ENCODE assay signal across 7 cellular contexts in genomic region chr17:46548607-46549006, GRCh38. TPM values are rescaled to one million over a fixed set of nuclear protein-coding genes. Genes with fewer than 3 reads are reported as not detected.
DNase-seq lines count a peak whose midpoint lies in the region; ATAC-seq lines count a peak whose summit lies in the region.
"Not testable (repeated sequence)": the region's sequence is repeated elsewhere in the genome, so short reads cannot be mapped to it uniquely, and the experiment has no call there.

No MANE protein-coding gene starts in this region.

- WGBS in aorta, 2 donors = 93 to 95% methylated on average over 9 of the region's 10 CpGs

- H3K4me1 ChIP-seq in CD4-positive, CD25-positive, alpha-beta regulatory T cell (ENCODE audit: control insufficient read depth, insufficient read depth, low read length, poor library complexity, severe bottlenecking); aorta (ENCODE audit: control insufficient read depth in 1 of 2, insufficient read depth in 2 of 2, low read length in 2 of 2): not testable (repeated sequence)

- peak overlapping the region; percentile 38 to 71 (median 38) for H3K27ac Mint-ChIP-seq in CD4-positive, CD25-positive, alpha-beta regulatory T cell
- not testable (repeated sequence) for H3K27ac Mint-ChIP-seq in activated naive CD8-positive, alpha-beta T cell treated with anti-CD3 and anti-CD28 coated beads for 36 hours

- peak overlapping the region; percentile 23 for H3K27ac ChIP-seq in CD4-positive, CD25-positive, alpha-beta regulatory T cell (ENCODE audit: insufficient read depth, low read length, poor library complexity, severe bottlenecking)
- peak overlapping the region; percentile 1 for H3K27ac ChIP-seq in KOPT-K1 (ENCODE audit: low read depth, low read length, poor library complexity, severe bottlenecking)
- H3K27ac ChIP-seq in aorta (ENCODE audit: low read depth in 1 of 2, low read length in 2 of 2) = not testable (repeated sequence)

- peak; percentile 1 to 26 (median 5) for DNase-seq in CD4-positive, CD25-positive, alpha-beta regulatory T cell
- DNase-seq in activated effector memory CD4-positive, alpha-beta T cell treated with Interleukin-2 at 50 U/mL for 16 hours = peak; percentile 0
- DNase-seq in activated naive CD8-positive, alpha-beta T cell treated with anti-CD3 and anti-CD28 coated beads for 36 hours = peak; percentile 1
- DNase-seq in islet precursor cell (peak; percentile 29), posterior vena cava (ENCODE audit: low spot score) (peak; percentile 52), aorta (peak; percentile 24 to 42)

- not testable (repeated sequence) for ATAC-seq in CD4-positive, CD25-positive, alpha-beta regulatory T cell (ENCODE audit: low read depth in 2 of 2); aorta (ENCODE audit: low FRiP score)

- peak overlapping the region in 1 of 4 donors; percentile 13 for H3K4me3 Mint-ChIP-seq in CD4-positive, CD25-positive, alpha-beta regulatory T cell
- H3K4me3 Mint-ChIP-seq in activated naive CD8-positive, alpha-beta T cell treated with anti-CD3 and anti-CD28 coated beads for 36 hours = not testable (repeated sequence)

- not testable (repeated sequence) for H3K9me3 ChIP-seq in CD4-positive, CD25-positive, alpha-beta regulatory T cell (ENCODE audit: control insufficient read depth in 2 of 2, low read length in 2 of 2); KOPT-K1 (ENCODE audit: insufficient read depth, low read length, poor library complexity, severe bottlenecking); aorta (ENCODE audit: control insufficient read depth, low read length)

- H3K4me3 ChIP-seq in CD4-positive, CD25-positive, alpha-beta regulatory T cell (ENCODE audit: low read depth, low read length); aorta (ENCODE audit: low read length in 2 of 2): not testable (repeated sequence)

- H3K36me3 ChIP-seq in CD4-positive, CD25-positive, alpha-beta regulatory T cell (ENCODE audit: control insufficient read depth, insufficient read depth, low read length); KOPT-K1 (ENCODE audit: insufficient read depth, low read length); aorta (ENCODE audit: control insufficient read depth in 1 of 2, insufficient read depth in 2 of 2, low read length in 1 of 2): not testable (repeated sequence)

- H3K4me1 Mint-ChIP-seq in CD4-positive, CD25-positive, alpha-beta regulatory T cell; activated naive CD8-positive, alpha-beta T cell treated with anti-CD3 and anti-CD28 coated beads for 36 hours: not testable (repeated sequence)

- H3K27me3 Mint-ChIP-seq in CD4-positive, CD25-positive, alpha-beta regulatory T cell; activated naive CD8-positive, alpha-beta T cell treated with anti-CD3 and anti-CD28 coated beads for 36 hours: not testable (repeated sequence)

- intact Hi-C loops in posterior vena cava (cut with DNase I); aorta (cut with DNase I): not testable (repeated sequence)

- not testable (repeated sequence) for H3K9me3 Mint-ChIP-seq in CD4-positive, CD25-positive, alpha-beta regulatory T cell; activated naive CD8-positive, alpha-beta T cell treated with anti-CD3 and anti-CD28 coated beads for 36 hours

- H3K27me3 ChIP-seq in CD4-positive, CD25-positive, alpha-beta regulatory T cell (ENCODE audit: control insufficient read depth, insufficient read depth, low read length); aorta (ENCODE audit: control insufficient read depth in 1 of 2, insufficient read depth in 2 of 2, low read length in 1 of 2): not testable (repeated sequence)

- not testable (repeated sequence) for H3K36me3 Mint-ChIP-seq in CD4-positive, CD25-positive, alpha-beta regulatory T cell; activated naive CD8-positive, alpha-beta T cell treated with anti-CD3 and anti-CD28 coated beads for 36 hours

RNA-seq across cellular contexts. Expression of gene ARL17A, which starts 30.9 kb away (rescaled TPM):
- 29.4 TPM for total RNA-seq in CD4-positive, CD25-positive, alpha-beta regulatory T cell
- polyA plus RNA-seq in CD4-positive, CD25-positive, alpha-beta regulatory T cell = 1 to 10 TPM; 2.8 to 7.2 (median 4.7) TPM
- total RNA-seq in activated naive CD8-positive, alpha-beta T cell treated with anti-CD3 and anti-CD28 coated beads for 36 hours = 10 to 100 TPM; 10.4 to 13.0 TPM
- total RNA-seq in posterior vena cava (10 to 100 TPM in 1 of 2 donors, 1 to 10 TPM in 1; 8.6 to 14.7 TPM), aorta (10 to 100 TPM; 12.8 to 13.2 TPM)
- 1 to 10 TPM; 4.7 to 6.9 TPM for polyA plus RNA-seq in aorta

RNA-seq across cellular contexts. Expression of gene LRRC37A2, which starts 36.3 kb away (rescaled TPM):
- total RNA-seq in CD4-positive, CD25-positive, alpha-beta regulatory T cell = 74.3 TPM
- 1 to 10 TPM; 6.3 to 8.0 (median 6.6) TPM for polyA plus RNA-seq in CD4-positive, CD25-positive, alpha-beta regulatory T cell
- total RNA-seq in activated naive CD8-positive, alpha-beta T cell treated with anti-CD3 and anti-CD28 coated beads for 36 hours = 1 to 10 TPM; 7.5 to 8.0 TPM
- total RNA-seq in posterior vena cava (10 to 100 TPM in 1 of 2 donors, 1 to 10 TPM in 1; 8.4 to 11.4 TPM), aorta (10 to 100 TPM; 11.1 to 15.7 TPM)
- 1 to 10 TPM in 1 of 2 donors, under 1 TPM in 1; 0.13 to 3.6 TPM for polyA plus RNA-seq in aorta

RNA-seq across cellular contexts. Expression of gene NSF, which starts 41.9 kb away (rescaled TPM):
- total RNA-seq in CD4-positive, CD25-positive, alpha-beta regulatory T cell = 71.4 TPM
- 10 to 100 TPM; 24.6 to 31.9 (median 27.8) TPM for polyA plus RNA-seq in CD4-positive, CD25-positive, alpha-beta regulatory T cell
- total RNA-seq in activated naive CD8-positive, alpha-beta T cell treated with anti-CD3 and anti-CD28 coated beads for 36 hours = 10 to 100 TPM; 37.0 to 37.9 TPM
- 10 to 100 TPM; 44.7 to 49.5 TPM for total RNA-seq in posterior vena cava
- total RNA-seq in aorta = 10 to 100 TPM; 32.1 to 34.5 TPM
- 10 to 100 TPM; 10.6 to 13.8 TPM for polyA plus RNA-seq in aorta

Comparison
In these comparisons a context has a peak if more than half of its experiments do, and no peak if none do; other contexts are left out.
1. DNase-seq: peak in every context shown above with its lines; median percentile 52 in posterior vena cava; 33 in aorta; 29 in islet precursor cell; 5 in CD4-positive, CD25-positive, alpha-beta regulatory T cell; 1 in activated naive CD8-positive, alpha-beta T cell treated with anti-CD3 and anti-CD28 coated beads for 36 hours; 0 in activated effector memory CD4-positive, alpha-beta T cell treated with Interleukin-2 at 50 U/mL for 16 hours.